Comparison of ENCODE assay signal across 9 cellular contexts in genomic region chr5:8843766-8844165, GRCh38.
DNase-seq lines count a peak whose midpoint lies in the region; TF ChIP-seq lines count a peak whose summit lies in the region.
"Had no signal": no experiment of that assay in that cellular context is flagged by ENCODE, and none has a peak within 500 bp of the region (broad histone marks: within the 10 kb centered on the region; RNA-seq: fewer than 3 reads in every experiment).

No MANE protein-coding gene starts in this region.

- H3K4me3 ChIP-seq in BJ (ENCODE audit: low read depth, low read length) (no peak overlapping the region), neural progenitor cell (no peak overlapping the region)

- H3K27me3 ChIP-seq in BJ (ENCODE audit: control insufficient read depth, insufficient read depth, low read length) = no peaks in the 10 kb centered on the region
- no peaks in the 10 kb centered on the region for H3K27me3 ChIP-seq in neural progenitor cell

- H3K27me3 Mint-ChIP-seq in neural progenitor cell (ENCODE audit: insufficient read depth, low read depth) (peaks cover 19% of the 10 kb centered on the region), CD14-positive monocyte (ENCODE audit: low read depth in 3 of 3) (no peaks in the 10 kb centered on the region)
- no peaks in the 10 kb centered on the region for H3K27me3 Mint-ChIP-seq in T-helper 2 cell treated with Interferon-gamma antibody and Interleukin-4, amounts not matched to agents 5 μg/mL and 100 μg/mL, for 36 hours (ENCODE audit: low read depth)

- no peaks in the 10 kb centered on the region for H3K79me2 ChIP-seq in neural progenitor cell (ENCODE audit: low read depth)

- peaks cover 5% of the 10 kb centered on the region for H3K36me3 Mint-ChIP-seq in neural progenitor cell
- no peaks in the 10 kb centered on the region for H3K36me3 Mint-ChIP-seq in CD14-positive monocyte
- H3K36me3 Mint-ChIP-seq in T-helper 2 cell treated with Interferon-gamma antibody and Interleukin-4, amounts not matched to agents 5 μg/mL and 100 μg/mL, for 36 hours (ENCODE audit: low read depth) = no peaks in the 10 kb centered on the region

- peaks cover 22% of the 10 kb centered on the region for H3K4me1 ChIP-seq in neural progenitor cell

- peak; percentile 80 for DNase-seq in BJ (ENCODE audit: low read depth)
- DNase-seq in NCI-H510A treated with DMSO at 0.1 percent for 48 hours (lab: John Stamatoyannopoulos, UW) = peak; percentile 98
- DNase-seq in fibroblast of gingiva (ENCODE audit: low read depth) = peak; percentile 100
- peak; percentile 30 for DNase-seq in neural progenitor cell (ENCODE audit: low spot score)
- no peak for DNase-seq in ecto neural progenitor cell (ENCODE audit: low spot score)
- DNase-seq in CD14-positive monocyte (ENCODE audit: low spot score) = no peak
- DNase-seq in cerebellar nuclear complex (lab: John Stamatoyannopoulos, UW) = no peak
- DNase-seq in T-helper 2 cell treated with Interferon-gamma antibody and Interleukin-4, amounts not matched to agents 5 μg/mL and 100 μg/mL, for 36 hours (ENCODE audit: low spot score) = no peak
- DNase-seq: Calu3 had no signal

- no peak overlapping the region for H3K4me2 ChIP-seq in neural progenitor cell

- CTCF ChIA-PET in BJ (lab: Yijun Ruan, JAX) = interaction anchor here (0.6 to 2.5 kb wide), 13 partner anchors 8 to 527 kb away, joined by 3 to 23 read pairs (median 4); no protein-coding TSS in a partner anchor

- no peaks in the 10 kb centered on the region for H3F3A ChIP-seq in neural progenitor cell (ENCODE audit: low read depth)

- H3K36me3 ChIP-seq in BJ (ENCODE audit: control insufficient read depth, insufficient read depth, low read length) = no peaks in the 10 kb centered on the region
- H3K36me3 ChIP-seq in neural progenitor cell = no peaks in the 10 kb centered on the region

- peaks cover 30% of the 10 kb centered on the region for H3K4me1 Mint-ChIP-seq in neural progenitor cell
- no peaks in the 10 kb centered on the region for H3K4me1 Mint-ChIP-seq in CD14-positive monocyte
- H3K4me1 Mint-ChIP-seq in T-helper 2 cell treated with Interferon-gamma antibody and Interleukin-4, amounts not matched to agents 5 μg/mL and 100 μg/mL, for 36 hours (ENCODE audit: low read depth) = no peaks in the 10 kb centered on the region

- intact Hi-C loops in CD14-positive monocyte (cut with micrococcal nuclease) = no loop called here

- peak overlapping the region; percentile 1 for H3K4me3 Mint-ChIP-seq in neural progenitor cell
- no peak overlapping the region for H3K4me3 Mint-ChIP-seq in CD14-positive monocyte
- H3K4me3 Mint-ChIP-seq in T-helper 2 cell treated with Interferon-gamma antibody and Interleukin-4, amounts not matched to agents 5 μg/mL and 100 μg/mL, for 36 hours = no peak overlapping the region

- no peak overlapping the region for H2AFZ ChIP-seq in neural progenitor cell (replicated peaks)

- H3K9me3 ChIP-seq in neural progenitor cell (ENCODE audit: low read depth) = no peaks in the 10 kb centered on the region

- TF ChIP-seq CTCF in BJ (IDR thresholded peaks at IDR 0.05; ENCODE audit: insufficient read depth, low read depth, low read length) (no peak), neural progenitor cell (IDR thresholded peaks at IDR 0.05) (no peak), CD14-positive monocyte (IDR thresholded peaks at IDR 0.05) (no peak)

- H3K9ac ChIP-seq in neural progenitor cell = no peak overlapping the region

- no peaks in the 10 kb centered on the region for H4K20me1 ChIP-seq in neural progenitor cell (ENCODE audit: low read depth)

- H3K27ac Mint-ChIP-seq in neural progenitor cell (peak overlapping the region; percentile 70), CD14-positive monocyte (no peak overlapping the region)
- H3K27ac Mint-ChIP-seq in T-helper 2 cell treated with Interferon-gamma antibody and Interleukin-4, amounts not matched to agents 5 μg/mL and 100 μg/mL, for 36 hours = no peak overlapping the region

- peaks cover 28% of the 10 kb centered on the region for H3K9me3 Mint-ChIP-seq in neural progenitor cell
- peaks cover 5 to 29% (median 14%) of the 10 kb centered on the region in 7 donors for H3K9me3 Mint-ChIP-seq in CD14-positive monocyte
- peaks cover 18% of the 10 kb centered on the region for H3K9me3 Mint-ChIP-seq in T-helper 2 cell treated with Interferon-gamma antibody and Interleukin-4, amounts not matched to agents 5 μg/mL and 100 μg/mL, for 36 hours

- POLR2A ChIA-PET in BJ (lab: Charles Lee) = interaction anchor here (0.6 kb wide), 1 partner anchor 16 kb away, joined by 3 read pairs; no protein-coding TSS in a partner anchor

- H3K27ac ChIP-seq in neural progenitor cell = no peak overlapping the region

Comparison
In these comparisons a context has a peak if more than half of its experiments do, and no peak if none do; other contexts are left out.
1. DNase-seq: peak in BJ (single experiment), NCI-H510A treated with DMSO at 0.1 percent for 48 hours (single experiment), fibroblast of gingiva (single experiment) and neural progenitor cell (single experiment); none in ecto neural progenitor cell (single experiment), CD14-positive monocyte (single experiment), cerebellar nuclear complex (0 of 2) and T-helper 2 cell treated with Interferon-gamma antibody and Interleukin-4, amounts not matched to agents 5 μg/mL and 100 μg/mL, for 36 hours (single experiment).